8 cellular contexts compared by ENCODE assay signal in genomic region chr4:114807759-114808404, GRCh38.
DNase-seq lines count a peak whose midpoint lies in the region; ATAC-seq and TF ChIP-seq lines count a peak whose summit lies in the region.
"Had no signal": no experiment of that assay in that cellular context is flagged by ENCODE, and none has a peak within 500 bp of the region (broad histone marks: within the 10 kb centered on the region; RNA-seq: fewer than 3 reads in every experiment).

No MANE protein-coding gene starts in this region.

- H3K4me1 Mint-ChIP-seq in naive thymus-derived CD8-positive, alpha-beta T cell: peaks cover 0 to 3% (median 0%) of the 10 kb centered on the region in 4 donors

- TF ChIP-seq RAD21 in SK-N-SH (IDR thresholded peaks at IDR 0.05; ENCODE audit: low read length): peak; percentile 45

- peak; percentile 85 for TF ChIP-seq CTCF in SK-N-SH (IDR thresholded peaks at IDR 0.05)
- peak in 53 of 56 donors; percentile 36 to 74 (median 56) for TF ChIP-seq CTCF in dorsolateral prefrontal cortex (IDR thresholded peaks at IDR 0.05 in 54 of 56, conservative IDR thresholded peaks at IDR 0.05 in 2 of 56; ENCODE audit: low read depth in 1 of 56, partially characterized antibody in 56 of 56)

- no peaks in the 10 kb centered on the region for H3K36me3 Mint-ChIP-seq in naive thymus-derived CD8-positive, alpha-beta T cell
- H3K36me3 Mint-ChIP-seq: activated naive CD8-positive, alpha-beta T cell had no signal

- intact Hi-C loops in dorsolateral prefrontal cortex (cut with DNase I): loop anchor here in 1 of 2 donors (10.0 kb wide), 1 partner anchor 423 kb away; no protein-coding TSS in a partner anchor

- H3K4me1 ChIP-seq in SK-N-SH (ENCODE audit: control insufficient read depth in 1 of 2, insufficient read depth in 2 of 2, low read depth in 1 of 2, low read length in 1 of 2): no peaks in the 10 kb centered on the region; a peak in 1 of 4 replicates

- H3K27me3 Mint-ChIP-seq in naive thymus-derived CD8-positive, alpha-beta T cell: peaks cover 2 to 20% (median 5%) of the 10 kb centered on the region in 5 donors

- H3K27ac ChIP-seq in SK-N-SH (ENCODE audit: low read depth in 2 of 2, low read length in 1 of 2): no peak overlapping the region
- H3K27ac ChIP-seq in dorsolateral prefrontal cortex: no peak overlapping the region

- ATAC-seq in GM19452 (IDR thresholded peaks at IDR 0.05; ENCODE audit: unreplicated experiment) (peak; percentile 99), HG03342 (IDR thresholded peaks at IDR 0.05; ENCODE audit: unreplicated experiment) (peak; percentile 98)
- peak; percentile 53 to 63 for ATAC-seq in naive thymus-derived CD8-positive, alpha-beta T cell

- H3K4me3 ChIP-seq in SK-N-SH (ENCODE audit: low read depth in 2 of 2, low read length in 1 of 2) (no peak overlapping the region; a peak in 1 of 4 replicates), dorsolateral prefrontal cortex (no peak overlapping the region)

- H3K79me2 ChIP-seq in SK-N-SH (ENCODE audit: insufficient read depth): no peaks in the 10 kb centered on the region

- no peaks in the 10 kb centered on the region for H3K27me3 ChIP-seq in SK-N-SH (ENCODE audit: insufficient read depth)
- peaks cover 0 to 4% (median 0%) of the 10 kb centered on the region in 45 donors for H3K27me3 ChIP-seq in dorsolateral prefrontal cortex

- no peaks in the 10 kb centered on the region for H3K9me3 Mint-ChIP-seq in naive thymus-derived CD8-positive, alpha-beta T cell

- no peaks in the 10 kb centered on the region for H4K20me1 ChIP-seq in SK-N-SH (ENCODE audit: insufficient read depth)

- no peak overlapping the region for H3K9ac ChIP-seq in SK-N-SH

- no peak overlapping the region for H3K4me2 ChIP-seq in SK-N-SH

- H3K4me3 Mint-ChIP-seq in naive thymus-derived CD8-positive, alpha-beta T cell: no peak overlapping the region
- H3K4me3 Mint-ChIP-seq: activated naive CD8-positive, alpha-beta T cell had no signal

- TF ChIP-seq EP300 in SK-N-SH (IDR thresholded peaks at IDR 0.05; ENCODE audit: borderline replicate concordance in 1 of 2, low read depth in 1 of 2, low read length in 1 of 2): no peak

- H2AFZ ChIP-seq in SK-N-SH (ENCODE audit: low read depth): no peak overlapping the region

- DNase-seq in ELR (ENCODE audit: low read depth): peak; percentile 16
- peak; percentile 38 for DNase-seq in SK-N-SH
- DNase-seq in dorsolateral prefrontal cortex: peak in 2 of 10 donors; percentile 26 to 42
- peak in 6 of 10 donors; percentile 1 to 64 (median 20) for DNase-seq in naive thymus-derived CD8-positive, alpha-beta T cell
- DNase-seq in dedifferentiated amniotic fluid mesenchymal stem cell (ENCODE audit: extremely low spot score): no peak

- 31% methylated on average over 14 of the region's 14 CpGs for WGBS in SK-N-SH (ENCODE audit: low lambda C conversion rate)

- no peaks in the 10 kb centered on the region for H3K9me2 ChIP-seq in SK-N-SH

- H3K36me3 ChIP-seq in SK-N-SH (replicated peaks in 1 of 2; ENCODE audit: control insufficient read depth in 1 of 2, insufficient read depth in 2 of 2, low read length in 1 of 2): no peaks in the 10 kb centered on the region

- H3K27ac Mint-ChIP-seq in naive thymus-derived CD8-positive, alpha-beta T cell: no peak overlapping the region
- H3K27ac Mint-ChIP-seq: activated naive CD8-positive, alpha-beta T cell had no signal

- CTCF ChIA-PET in SK-N-SH (lab: Yijun Ruan, JAX): interaction anchor here (0.7 to 2.2 kb wide), 26 partner anchors 8 to 1022 kb away, joined by 3 to 12 read pairs (median 4); no protein-coding TSS in a partner anchor

- POLR2A ChIA-PET in SK-N-SH (lab: Yijun Ruan, JAX): no interaction called here
- POLR2A ChIA-PET in naive thymus-derived CD8-positive, alpha-beta T cell (lab: Charles Lee): no interaction called here

- H3K9me3 ChIP-seq in SK-N-SH: no peaks in the 10 kb centered on the region

- H3F3A ChIP-seq in SK-N-SH (replicated peaks; ENCODE audit: insufficient read depth): no peaks in the 10 kb centered on the region

TF ChIP-seq in SK-N-SH, 30 proteins besides CTCF, POLR2A, EP300 and RAD21:
- TF ChIP-seq ELF1 (IDR thresholded peaks at IDR 0.05) (no peak), YY1 (IDR thresholded peaks at IDR 0.05; ENCODE audit: low read depth) (no peak), RXRA (IDR thresholded peaks at IDR 0.05; ENCODE audit: borderline replicate concordance, low read depth) (no peak), REST (IDR thresholded peaks at IDR 0.05; ENCODE audit: low read depth, low read length) (no peak), POLR2AphosphoS5 (IDR thresholded peaks at IDR 0.05; ENCODE audit: low read depth, low read length) (no peak), SMC3 (IDR thresholded peaks at IDR 0.05; ENCODE audit: low read depth, low read length) (0 out of 2 replicates have a peak, but pooled peaks have one; percentile 27)
